ENCODE assay signal across 1 cellular context in the genomic region with DNA sequence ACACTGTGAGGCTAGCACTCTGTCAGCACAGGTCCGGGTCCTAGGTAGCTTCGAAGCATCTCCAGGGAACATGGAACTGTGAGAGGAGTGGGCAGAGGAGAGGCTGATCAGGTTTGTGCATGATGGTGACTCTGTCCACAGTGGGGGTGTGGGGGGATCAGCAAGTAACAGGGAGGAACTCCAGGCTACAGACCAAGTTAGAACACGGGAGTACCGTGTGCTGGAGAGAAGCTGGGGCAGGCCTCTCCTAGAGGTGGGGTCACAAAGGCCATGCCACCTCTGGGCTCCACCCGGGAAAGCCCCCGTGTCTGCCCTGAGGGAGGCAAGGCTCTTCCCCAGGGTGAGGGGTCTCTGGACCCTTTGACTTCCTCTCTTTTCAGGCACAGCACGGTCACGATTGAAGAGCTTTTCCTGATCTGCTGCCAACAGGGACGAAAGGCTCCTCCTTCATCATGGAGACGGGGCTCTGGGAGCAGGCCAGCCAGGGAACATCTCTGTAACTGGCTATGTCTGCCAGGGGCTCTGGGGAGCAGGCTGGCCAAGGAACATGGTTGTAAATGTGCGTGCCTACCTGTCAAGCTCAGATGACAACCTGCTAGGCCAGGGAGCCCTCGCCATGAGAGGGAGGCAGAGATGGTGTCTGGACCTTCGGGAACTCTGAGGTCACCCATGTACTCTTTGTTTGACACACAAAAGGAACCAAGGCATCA.
TF ChIP-seq lines count a peak whose summit lies in the region.

No MANE protein-coding gene starts in this region.

TF ChIP-seq in HepG2, 621 proteins besides CTCF, POLR2A, EP300 and RAD21 (continued from another document):
- TF ChIP-seq SIN3A (IDR thresholded peaks at IDR 0.05; ENCODE audit: borderline replicate concordance, low read depth, low read length) (no peak), IKZF1 (IDR thresholded peaks at IDR 0.05) (no peak), HDAC2 (CRISPR knock-in tag; IDR thresholded peaks at IDR 0.05) (no peak), ZNF234 (CRISPR knock-in tag; conservative IDR thresholded peaks at IDR 0.05) (no peak), FOXM1 (CRISPR knock-in tag; IDR thresholded peaks at IDR 0.05) (no peak), NKX3-1 (CRISPR knock-in tag; IDR thresholded peaks at IDR 0.05) (no peak), ELK4 (CRISPR knock-in tag; IDR thresholded peaks at IDR 0.05; ENCODE audit: borderline replicate concordance) (no peak), ATF2 (CRISPR knock-in tag; IDR thresholded peaks at IDR 0.05) (no peak), ZNF670 (CRISPR knock-in tag; IDR thresholded peaks at IDR 0.05; ENCODE audit: borderline replicate concordance) (no peak), NFKB2 (CRISPR knock-in tag; IDR thresholded peaks at IDR 0.05; ENCODE audit: borderline replicate concordance) (no peak), SNAPC5 (CRISPR knock-in tag; IDR thresholded peaks at IDR 0.05; ENCODE audit: borderline replicate concordance) (no peak)
- TF ChIP-seq, protein P1, sequence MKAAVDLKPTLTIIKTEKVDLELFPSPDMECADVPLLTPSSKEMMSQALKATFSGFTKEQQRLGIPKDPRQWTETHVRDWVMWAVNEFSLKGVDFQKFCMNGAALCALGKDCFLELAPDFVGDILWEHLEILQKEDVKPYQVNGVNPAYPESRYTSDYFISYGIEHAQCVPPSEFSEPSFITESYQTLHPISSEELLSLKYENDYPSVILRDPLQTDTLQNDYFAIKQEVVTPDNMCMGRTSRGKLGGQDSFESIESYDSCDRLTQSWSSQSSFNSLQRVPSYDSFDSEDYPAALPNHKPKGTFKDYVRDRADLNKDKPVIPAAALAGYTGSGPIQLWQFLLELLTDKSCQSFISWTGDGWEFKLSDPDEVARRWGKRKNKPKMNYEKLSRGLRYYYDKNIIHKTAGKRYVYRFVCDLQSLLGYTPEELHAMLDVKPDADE (CRISPR knock-in tag; IDR thresholded peaks at IDR 0.05), result no peak
